ENCODE assay signal across 23 cellular contexts in the genomic region with DNA sequence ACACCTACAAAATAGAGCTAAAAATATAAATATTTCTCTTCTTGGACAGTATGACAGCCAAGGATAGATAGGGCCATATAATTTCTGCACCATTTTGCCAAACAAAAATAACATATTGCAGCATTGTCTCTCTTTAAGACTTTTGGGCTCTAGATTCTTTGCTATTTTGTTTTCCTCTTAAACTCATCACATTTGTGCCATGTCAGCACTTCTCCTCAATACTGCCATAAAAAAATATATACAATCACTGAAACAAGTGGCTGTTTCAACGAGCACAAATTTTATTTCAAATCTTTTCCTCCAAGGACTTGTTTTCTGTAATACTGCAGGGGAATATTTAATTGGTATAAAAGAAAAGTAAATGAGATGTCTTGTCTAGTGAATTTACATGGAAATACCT.
"Had no signal": no experiment of that assay in that cellular context is flagged by ENCODE, and none has a peak within 500 bp of the region (broad histone marks: within the 10 kb centered on the region; RNA-seq: fewer than 3 reads in every experiment).

No MANE protein-coding gene starts in this region.

- ATAC-seq: effector memory CD8-positive, alpha-beta T cell; esophagus mucosa; gastroesophageal sphincter; heart right ventricle; left cardiac atrium; left lung; left ventricle myocardium superior; lower lobe of right lung; mucosa of descending colon had no signal

- DNase-seq: colonic mucosa; cortex of kidney; effector CD8-positive, alpha-beta T cell; effector memory CD8-positive, alpha-beta T cell; endodermal cell; erythroblast; esophagus squamous epithelium; foreskin fibroblast; glutamatergic neuron; head of caudate nucleus; heart right ventricle; hippocampal formation; left cardiac atrium; left lung; left ventricle myocardium superior; lower lobe of right lung; mesenchymal stem cell; mucosa of descending colon; naive B cell had no signal

- H3K4me3 ChIP-seq: colonic mucosa, esophagus squamous epithelium, gastroesophageal sphincter, heart right ventricle, left lung, lower lobe of right lung, mucosa of descending colon had no signal

- H3K9me3 ChIP-seq: colonic mucosa, esophagus squamous epithelium, gastroesophageal sphincter, lower lobe of right lung, mucosa of descending colon had no signal

- H3K36me3 ChIP-seq: colonic mucosa, esophagus squamous epithelium, gastroesophageal sphincter, heart right ventricle, left lung, lower lobe of right lung had no signal

- H3K27me3 ChIP-seq: colonic mucosa, esophagus squamous epithelium, gastroesophageal sphincter, heart right ventricle, left lung had no signal

- FAIRE-seq: keratinocyte had no signal

- H3K27ac ChIP-seq: colonic mucosa, epithelial cell of prostate, esophagus squamous epithelium, gastroesophageal sphincter, heart right ventricle, left lung, lower lobe of right lung had no signal

- H3K4me1 ChIP-seq: colonic mucosa, esophagus squamous epithelium, gastroesophageal sphincter, heart right ventricle, left lung, lower lobe of right lung had no signal
